In the genomic region with DNA sequence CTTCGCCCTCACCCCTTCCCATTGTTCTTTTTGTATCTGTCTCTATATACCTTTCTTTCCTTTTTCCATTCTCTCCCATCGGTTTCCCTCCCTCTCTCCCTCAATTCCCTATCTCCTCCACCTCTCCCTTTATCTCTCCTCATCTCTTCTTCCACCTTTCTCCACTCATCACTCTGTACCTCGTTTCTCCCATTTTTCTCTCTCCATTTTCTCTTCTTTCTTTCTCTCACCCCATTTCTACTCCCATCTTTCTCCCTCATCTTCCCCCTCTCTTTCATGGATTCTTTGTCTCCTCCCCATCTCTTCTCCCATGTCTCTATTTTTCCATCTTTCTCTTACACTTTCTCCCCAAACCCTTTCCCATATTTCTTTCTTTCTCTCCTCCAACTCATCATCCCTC, we compare ENCODE assay signal across 8 cellular contexts.
"Had no signal": no experiment of that assay in that cellular context is flagged by ENCODE, and none has a peak within 500 bp of the region (broad histone marks: within the 10 kb centered on the region; RNA-seq: fewer than 3 reads in every experiment).

No MANE protein-coding gene starts in this region.

- H3K27ac ChIP-seq: GM23248 had no signal

- H3K4me3 ChIP-seq: GM23248, K562 had no signal

- ATAC-seq: K562 had no signal

- H3K9ac ChIP-seq: GM23248 had no signal

- DNase-seq: GM23248, GOT3, H7, HCEC 1CT, HFFc6, IMR-90, KG1 had no signal

- H3K4me3 Mint-ChIP-seq: HFFc6 had no signal

- H3K27ac Mint-ChIP-seq: HFFc6 had no signal

- H2AFZ ChIP-seq: GM23248 had no signal
